Comparison of ENCODE assay signal across 1 cellular context in genomic region chr10:114751856-114752255, GRCh38.
TF ChIP-seq lines count a peak whose summit lies in the region.

No MANE protein-coding gene starts in this region.

TF ChIP-seq in IMR-90, 13 proteins besides CTCF, POLR2A, EP300 and RAD21:
- no peak for TF ChIP-seq ELK1 (IDR thresholded peaks at IDR 0.05; ENCODE audit: borderline replicate concordance, low read depth, low read length)
- TF ChIP-seq NFE2L2 (IDR thresholded peaks at IDR 0.05; ENCODE audit: low read depth, low read length), result no peak
- no peak for TF ChIP-seq RFX5 (IDR thresholded peaks at IDR 0.05; ENCODE audit: low read depth, low read length)
